8 cellular contexts compared by ENCODE assay signal in genomic region chr9:129549684-129550083, GRCh38.
DNase-seq lines count a peak whose midpoint lies in the region; ATAC-seq, FAIRE-seq and TF ChIP-seq lines count a peak whose summit lies in the region.

No MANE protein-coding gene starts in this region.

- DNase-seq in CD8-positive, alpha-beta T cell = no peak
- DNase-seq in activated naive CD8-positive, alpha-beta T cell treated with anti-CD3 and anti-CD28 coated beads for 36 hours = no peak
- DNase-seq in heart right ventricle = peak in 1 of 2 donors; percentile 51
- no peak for DNase-seq in pancreas
- DNase-seq in NCI-H1436 (lab: John Stamatoyannopoulos, UW) = no peak
- no peak for DNase-seq in lower leg skin (ENCODE audit: low spot score in 2 of 2)
- DNase-seq in activated CD4-positive, CD25-positive, alpha-beta regulatory T cell treated with anti-CD3 and anti-CD28 coated beads, Interleukin-2, amount 50 U/mL, for 72 hours = no peak

- H3K4me3 ChIP-seq in CD8-positive, alpha-beta T cell (ENCODE audit: low read depth, low read length) = no peak overlapping the region
- H3K4me3 ChIP-seq in heart right ventricle (peak overlapping the region; percentile 19 to 65 (median 54)), pancreas (peak overlapping the region in 3 of 4 donors; percentile 13 to 53 (median 35)), lower leg skin (ENCODE audit: low read depth, poor library complexity, severe bottlenecking) (no peak overlapping the region)

- no peaks in the 10 kb centered on the region for H3K9me3 Mint-ChIP-seq in CD8-positive, alpha-beta T cell
- no peaks in the 10 kb centered on the region for H3K9me3 Mint-ChIP-seq in activated naive CD8-positive, alpha-beta T cell treated with anti-CD3 and anti-CD28 coated beads for 36 hours

- no peak for FAIRE-seq in pancreas (lab: Jason Lieb, UNC)

- H3K36me3 ChIP-seq in CD8-positive, alpha-beta T cell (ENCODE audit: insufficient read depth, low read length) = no peaks in the 10 kb centered on the region
- H3K36me3 ChIP-seq in heart right ventricle (no peaks in the 10 kb centered on the region), pancreas (no peaks in the 10 kb centered on the region)

- peaks cover 7% of the 10 kb centered on the region for H3K27me3 ChIP-seq in CD8-positive, alpha-beta T cell (ENCODE audit: insufficient read depth, low read length)
- H3K27me3 ChIP-seq in heart right ventricle (peaks cover 0 to 22% (median 0%) of the 10 kb centered on the region in 7 donors), pancreas (no peaks in the 10 kb centered on the region)

- TF ChIP-seq CTCF in CD8-positive, alpha-beta T cell (IDR thresholded peaks at IDR 0.05) = no peak
- no peak for TF ChIP-seq CTCF in heart right ventricle (IDR thresholded peaks at IDR 0.05)
- TF ChIP-seq CTCF in pancreas (IDR thresholded peaks at IDR 0.05) = no peak
- no peak for TF ChIP-seq CTCF in lower leg skin (IDR thresholded peaks at IDR 0.05)

- H3K9me3 ChIP-seq in CD8-positive, alpha-beta T cell (ENCODE audit: low read length) = no peaks in the 10 kb centered on the region
- no peaks in the 10 kb centered on the region for H3K9me3 ChIP-seq in heart right ventricle
- no peaks in the 10 kb centered on the region for H3K9me3 ChIP-seq in pancreas

- no peak for TF ChIP-seq POLR2A in lower leg skin (IDR thresholded peaks at IDR 0.05)

- H3K27ac Mint-ChIP-seq in CD8-positive, alpha-beta T cell = no peak overlapping the region
- H3K27ac Mint-ChIP-seq in activated naive CD8-positive, alpha-beta T cell treated with anti-CD3 and anti-CD28 coated beads for 36 hours = no peak overlapping the region

- CTCF ChIA-PET in CD8-positive, alpha-beta T cell (lab: Charles Lee) = no interaction called here

- H3K4me1 ChIP-seq in CD8-positive, alpha-beta T cell (ENCODE audit: insufficient read depth, low read length) = no peaks in the 10 kb centered on the region
- H3K4me1 ChIP-seq in heart right ventricle = peaks cover 16 to 33% (median 27%) of the 10 kb centered on the region in 9 donors
- peaks cover 0 to 13% (median 0%) of the 10 kb centered on the region in 3 donors for H3K4me1 ChIP-seq in pancreas

- WGBS in heart right ventricle, 2 donors = 21 to 25% methylated on average over 30 of the region's 30 CpGs
- WGBS in pancreas, 2 donors = 25 to 28% methylated on average over 27 to 30 of the region's 30 CpGs
- WGBS in lower leg skin, 2 donors = 13 to 27% methylated on average over 13 to 26 of the region's 30 CpGs

- POLR2A ChIA-PET in CD8-positive, alpha-beta T cell (lab: Charles Lee) = no interaction called here

- intact Hi-C loops in CD8-positive, alpha-beta T cell (cut with DNase I, micrococcal nuclease) = loop anchor here in 1 of 2 experiments (5.0 kb wide), 1 partner anchor 87 kb away; no protein-coding TSS in a partner anchor
- intact Hi-C loops in heart right ventricle (cut with DNase I) (loop anchor here in 7 of 10 donors (5.0 to 10.0 kb wide), 5 partner anchors 42 to 58 kb away; no protein-coding TSS in a partner anchor), pancreas (cut with DNase I) (no loop called here), lower leg skin (cut with DNase I; ENCODE audit: low total_unique reads) (no loop called here)

- H3K4me1 Mint-ChIP-seq in CD8-positive, alpha-beta T cell (ENCODE audit: low read depth) = peaks cover 7% of the 10 kb centered on the region
- H3K4me1 Mint-ChIP-seq in activated naive CD8-positive, alpha-beta T cell treated with anti-CD3 and anti-CD28 coated beads for 36 hours = peaks cover 4% of the 10 kb centered on the region

- H3K27ac ChIP-seq in CD8-positive, alpha-beta T cell (ENCODE audit: low read depth, low read length) = no peak overlapping the region
- peak overlapping the region; percentile 64 to 91 (median 82) for H3K27ac ChIP-seq in heart right ventricle
- peak overlapping the region in 2 of 4 donors; percentile 67 for H3K27ac ChIP-seq in pancreas

- ATAC-seq in CD8-positive, alpha-beta T cell = no peak
- ATAC-seq in heart right ventricle (peak; percentile 2 to 64 (median 56)), pancreas (peak; percentile 10 to 32 (median 21)), GM21360 (IDR thresholded peaks at IDR 0.05; ENCODE audit: unreplicated experiment) (no peak)

- peak overlapping the region; percentile 60 for H3K4me3 Mint-ChIP-seq in CD8-positive, alpha-beta T cell
- peak overlapping the region; percentile 63 for H3K4me3 Mint-ChIP-seq in activated naive CD8-positive, alpha-beta T cell treated with anti-CD3 and anti-CD28 coated beads for 36 hours

- peaks cover 27% of the 10 kb centered on the region for H3K27me3 Mint-ChIP-seq in CD8-positive, alpha-beta T cell (ENCODE audit: low read depth)
- H3K27me3 Mint-ChIP-seq in activated naive CD8-positive, alpha-beta T cell treated with anti-CD3 and anti-CD28 coated beads for 36 hours = peaks cover 31% of the 10 kb centered on the region

- H3K36me3 Mint-ChIP-seq in CD8-positive, alpha-beta T cell = no peaks in the 10 kb centered on the region
- H3K36me3 Mint-ChIP-seq in activated naive CD8-positive, alpha-beta T cell treated with anti-CD3 and anti-CD28 coated beads for 36 hours = no peaks in the 10 kb centered on the region

Comparison
In these comparisons a context has a peak if more than half of its experiments do, and no peak if none do; other contexts are left out.
1. ATAC-seq: peak in heart right ventricle (8 of 8) and pancreas (4 of 4); none in CD8-positive, alpha-beta T cell (single experiment) and GM21360 (single experiment).
2. H3K4me3 ChIP-seq: peak in heart right ventricle (10 of 10) and pancreas (3 of 4); none in CD8-positive, alpha-beta T cell (single experiment) and lower leg skin (single experiment).
3. intact Hi-C loops: an anchor here in heart right ventricle (5.0 to 10.0 kb wide); none called in pancreas and lower leg skin.